ENCODE assay signal across 14 cellular contexts in genomic region chr9:20701058-20701457, GRCh38. TPM values are rescaled to one million over a fixed set of nuclear protein-coding genes. Genes with fewer than 3 reads are reported as not detected.
DNase-seq lines count a peak whose midpoint lies in the region; ATAC-seq and TF ChIP-seq lines count a peak whose summit lies in the region.
"Had no signal": no experiment of that assay in that cellular context is flagged by ENCODE, and none has a peak within 500 bp of the region (broad histone marks: within the 10 kb centered on the region; RNA-seq: fewer than 3 reads in every experiment).

No MANE protein-coding gene starts in this region.

- peak overlapping the region; percentile 42 for H3K27ac ChIP-seq in stomach smooth muscle (ENCODE audit: low read length)
- H3K27ac ChIP-seq: coronary artery, SJCRH30 had no signal

- in situ Hi-C loops in astrocyte of the spinal cord (cut with HindIII; ENCODE audit: low sequenced_read_pairs): no loop called here

- peak; percentile 32 for ATAC-seq in left lobe of liver
- no peak for ATAC-seq in GM18909 (IDR thresholded peaks at IDR 0.05; ENCODE audit: poor library complexity, unreplicated experiment)
- ATAC-seq: activated CD4-positive, alpha-beta T cell treated with anti-CD3 and anti-CD28 coated beads for 36 hours; gastroesophageal sphincter had no signal

- H3K4me1 ChIP-seq in stomach smooth muscle (ENCODE audit: control insufficient read depth, insufficient read depth, low read length): peaks cover 4% of the 10 kb centered on the region
- H3K4me1 ChIP-seq: SJCRH30 had no signal

- TF ChIP-seq CTCF in astrocyte of the spinal cord (IDR thresholded peaks at IDR 0.05; ENCODE audit: low read depth, low read length): no peak

- no peaks in the 10 kb centered on the region for H3K36me3 ChIP-seq in stomach smooth muscle (ENCODE audit: control insufficient read depth in 2 of 2, insufficient read depth in 2 of 2, low read length in 2 of 2)
- H3K36me3 ChIP-seq: gastroesophageal sphincter, SJCRH30 had no signal

- no peaks in the 10 kb centered on the region for H3K27me3 ChIP-seq in stomach smooth muscle (ENCODE audit: control insufficient read depth in 1 of 2, insufficient read depth in 2 of 2, low read length in 2 of 2)
- H3K27me3 ChIP-seq: gastroesophageal sphincter, SJCRH30 had no signal

- no peak overlapping the region for H3K9ac ChIP-seq in stomach smooth muscle (ENCODE audit: low read length in 2 of 2)

- no peaks in the 10 kb centered on the region for H3K9me3 ChIP-seq in stomach smooth muscle (ENCODE audit: control insufficient read depth in 2 of 2, low read length in 2 of 2)
- H3K9me3 ChIP-seq: gastroesophageal sphincter, SJCRH30 had no signal

- DNase-seq in NCI-H2227 (lab: John Stamatoyannopoulos, UW; ENCODE audit: unreplicated experiment) (peak; percentile 37), NCI-H2227 treated with DMSO at 0.1 percent for 48 hours (lab: John Stamatoyannopoulos, UW) (no peak), astrocyte of the spinal cord (ENCODE audit: low read depth, low spot score) (peak; percentile 15), left lobe of liver (ENCODE audit: low spot score) (no peak), KG1 (lab: John Stamatoyannopoulos, UW) (no peak)
- DNase-seq in central memory CD4-positive, alpha-beta T cell: no peak
- DNase-seq: ACHN; activated CD4-positive, alpha-beta T cell treated with anti-CD3 and anti-CD28 coated beads for 36 hours; activated effector memory CD4-positive, alpha-beta T cell treated with Interleukin-2 at 50 U/mL for 16 hours; SJCRH30 had no signal

- H3K4me3 ChIP-seq in astrocyte of the spinal cord (ENCODE audit: low read depth, low read length): no peak overlapping the region
- peak overlapping the region in 1 of 2 donors; percentile 17 for H3K4me3 ChIP-seq in stomach smooth muscle (ENCODE audit: low read length in 2 of 2)
- H3K4me3 ChIP-seq: coronary artery, gastroesophageal sphincter, SJCRH30 had no signal

RNA-seq across cellular contexts. Expression of gene FOCAD, which starts 17.0 kb away (rescaled TPM):
- 7.5 TPM for total RNA-seq in left lobe of liver

Comparison
In these comparisons a context has a peak if more than half of its experiments do, and no peak if none do; other contexts are left out.
1. DNase-seq: peak in NCI-H2227 (single experiment) and astrocyte of the spinal cord (single experiment); none in NCI-H2227 treated with DMSO at 0.1 percent for 48 hours (single experiment), left lobe of liver (single experiment), central memory CD4-positive, alpha-beta T cell (single experiment) and KG1 (single experiment).